Comparison of ENCODE assay signal across 18 cellular contexts in genomic region chr1:225607355-225607754, GRCh38. TPM values are rescaled to one million over a fixed set of nuclear protein-coding genes. Genes with fewer than 3 reads are reported as not detected.
DNase-seq lines count a peak whose midpoint lies in the region; ATAC-seq, FAIRE-seq and TF ChIP-seq lines count a peak whose summit lies in the region.
"Had no signal": no experiment of that assay in that cellular context is flagged by ENCODE, and none has a peak within 500 bp of the region (broad histone marks: within the 10 kb centered on the region; RNA-seq: fewer than 3 reads in every experiment).

No MANE protein-coding gene starts in this region.

- CTCF ChIA-PET in HepG2 (lab: Yijun Ruan, JAX; ENCODE audit: low intra/inter-chr PET ratio, low total read pairs) = no interaction called here
- CTCF ChIA-PET in H1 (lab: Charles Lee; ENCODE audit: partially characterized antibody) = interaction anchor here (0.5 to 2.2 kb wide), 4 partner anchors 12 to 177 kb away, joined by 3 to 8 read pairs (median 5); no protein-coding TSS in a partner anchor

- peaks cover 5% of the 10 kb centered on the region; the same call in 1 of the 2 replicates for H3K79me1 ChIP-seq in H1 (ENCODE audit: low read depth, low read length)

- no peak overlapping the region for H2BK5ac ChIP-seq in H1 (ENCODE audit: low read depth, low read length)

- no peak overlapping the region for H3K23ac ChIP-seq in H1 (ENCODE audit: insufficient read length)

- H3K27me3 ChIP-seq in HepG2 (ENCODE audit: control insufficient read depth in 1 of 2, insufficient read depth in 2 of 2, low read length in 2 of 2) = no peaks in the 10 kb centered on the region
- no peaks in the 10 kb centered on the region for H3K27me3 ChIP-seq in right lobe of liver
- H3K27me3 ChIP-seq in H1 (replicated peaks in 1 of 4; ENCODE audit: control insufficient read depth in 3 of 4, extremely low read depth in 1 of 4, insufficient read depth in 3 of 4, low read length in 3 of 4) = no peaks in the 10 kb centered on the region
- no peaks in the 10 kb centered on the region for H3K27me3 ChIP-seq in aorta (ENCODE audit: control insufficient read depth in 1 of 2, insufficient read depth in 2 of 2, low read length in 1 of 2)
- H3K27me3 ChIP-seq in BE2C = no peaks in the 10 kb centered on the region

- TF ChIP-seq RAD21 in HepG2 (CRISPR knock-in tag; IDR thresholded peaks at IDR 0.05) = no peak
- no peak for TF ChIP-seq RAD21 in H1 (IDR thresholded peaks at IDR 0.05 in 1 of 2, conservative IDR thresholded peaks at IDR 0.05 in 1 of 2; ENCODE audit: low read depth in 2 of 2, low read length in 2 of 2)

- no peak for TF ChIP-seq EP300 in HepG2 (IDR thresholded peaks at IDR 0.05; ENCODE audit: low read depth in 2 of 2, low read length in 2 of 2)
- TF ChIP-seq EP300 in HepG2 (CRISPR knock-in tag; IDR thresholded peaks at IDR 0.05; ENCODE audit: borderline replicate concordance) = no peak
- no peak for TF ChIP-seq EP300 in H1 (IDR thresholded peaks at IDR 0.05; ENCODE audit: borderline replicate concordance in 1 of 2, low read depth in 2 of 2, low read length in 2 of 2)

- H3K4me2 ChIP-seq in HepG2 (ENCODE audit: low read depth, low read length) = no peak overlapping the region
- no peak overlapping the region for H3K4me2 ChIP-seq in H1 (ENCODE audit: insufficient read depth in 1 of 2, low read depth in 2 of 2, low read length in 2 of 2)

- in situ Hi-C loops in HepG2 (cut with HindIII; ENCODE audit: extremely low pct_ligation_motif_present, low pct_unique_long_range_greater_than_20kb) = no loop called here

- H3K14ac ChIP-seq in H1 (ENCODE audit: insufficient read length) = no peak overlapping the region

- H3K9me3 ChIP-seq in HepG2 (ENCODE audit: low read length) (no peaks in the 10 kb centered on the region), right lobe of liver (no peaks in the 10 kb centered on the region), H1 (ENCODE audit: insufficient read depth in 2 of 2, low read depth in 1 of 2, low read length in 1 of 2) (no peaks in the 10 kb centered on the region), aorta (ENCODE audit: control insufficient read depth, low read length) (no peaks in the 10 kb centered on the region), BE2C (no peaks in the 10 kb centered on the region)
- H3K9me3 ChIP-seq: HAP-1 had no signal

- no peaks in the 10 kb centered on the region for H3K23me2 ChIP-seq in H1 (ENCODE audit: low read depth, low read length)

- intact Hi-C loops in HepG2 (cut with micrococcal nuclease; ENCODE audit: unreplicated experiment) = no loop called here
- intact Hi-C loops in right lobe of liver (cut with DNase I) = no loop called here
- intact Hi-C loops in aorta (cut with DNase I) = no loop called here

- POLR2A ChIA-PET in HepG2 (lab: Yijun Ruan, JAX) = no interaction called here
- POLR2A ChIA-PET in H1 (lab: Charles Lee; ENCODE audit: partially characterized antibody) = interaction anchor here (0.7 kb wide), 1 partner anchor 18 kb away, joined by 4 read pairs; no protein-coding TSS in a partner anchor

- no peak overlapping the region for H2BK12ac ChIP-seq in H1 (ENCODE audit: low read depth, low read length)

- peaks cover 9% of the 10 kb centered on the region; the same call in 1 of the 2 replicates for H4K20me1 ChIP-seq in HepG2 (ENCODE audit: insufficient read depth, low read length)
- H4K20me1 ChIP-seq in H1 (replicated peaks in 1 of 2; ENCODE audit: control insufficient read depth in 1 of 2, insufficient read depth in 2 of 2, low read length in 2 of 2) = peaks cover 17 to 27% of the 10 kb centered on the region in 2 experiments

- H3K4me3 ChIP-seq in HepG2 (replicated peaks in 1 of 3; ENCODE audit: insufficient read depth in 1 of 3, low read depth in 2 of 3, low read length in 3 of 3) (no peak overlapping the region), right lobe of liver (no peak overlapping the region), H1 (ENCODE audit: extremely low read depth in 1 of 4, insufficient read depth in 2 of 4, low read depth in 3 of 4, low read length in 4 of 4) (no peak overlapping the region), aorta (ENCODE audit: low read length in 2 of 2) (no peak overlapping the region), BE2C (ENCODE audit: low read depth, low read length) (no peak overlapping the region)
- H3K4me3 ChIP-seq: HAP-1 had no signal

- H3K36me3 Mint-ChIP-seq in osteocyte (ENCODE audit: unreplicated experiment) = peaks cover 8% of the 10 kb centered on the region
- H3K36me3 Mint-ChIP-seq: activated naive CD8-positive, alpha-beta T cell had no signal

- no peaks in the 10 kb centered on the region for H3K27me3 Mint-ChIP-seq in osteocyte (ENCODE audit: unreplicated experiment)
- H3K27me3 Mint-ChIP-seq: activated naive CD8-positive, alpha-beta T cell; activated T-cell treated with anti-CD3 and anti-CD28 coated beads, Interleukin-2, amount 50 U/mL, for 24 hours had no signal

- H2AK5ac ChIP-seq in H1 (ENCODE audit: low read depth, low read length) = no peak overlapping the region

- peak overlapping the region; percentile 79 for H3K27ac Mint-ChIP-seq in osteocyte (ENCODE audit: unreplicated experiment)
- H3K27ac Mint-ChIP-seq: activated naive CD8-positive, alpha-beta T cell; activated T-cell treated with anti-CD3 and anti-CD28 coated beads, Interleukin-2, amount 50 U/mL, for 24 hours had no signal

- no peak overlapping the region for H3K4me3 Mint-ChIP-seq in osteocyte (ENCODE audit: unreplicated experiment)
- H3K4me3 Mint-ChIP-seq: activated naive CD8-positive, alpha-beta T cell; activated T-cell treated with anti-CD3 and anti-CD28 coated beads, Interleukin-2, amount 50 U/mL, for 24 hours had no signal

- H2BK15ac ChIP-seq in H1 (ENCODE audit: low read length) = no peak overlapping the region

- no peak overlapping the region for H2BK20ac ChIP-seq in H1 (ENCODE audit: low read length)

- FAIRE-seq in HepG2 (lab: Jason Lieb, UNC) (no peak), H1 (lab: Jason Lieb, UNC) (no peak)

- H4K91ac ChIP-seq in H1 (replicated peaks; ENCODE audit: insufficient read length, low read length) = peak overlapping the region; percentile 9

- ATAC-seq in HepG2 = no peak
- ATAC-seq in right lobe of liver = no peak
- no peak for ATAC-seq in aorta (ENCODE audit: low FRiP score)
- ATAC-seq in GM18870 (IDR thresholded peaks at IDR 0.05; ENCODE audit: unreplicated experiment) = no peak
- ATAC-seq: SK-N-SH treated with all-trans-retinoic acid at 6 μM for 48 hours had no signal

- no peak overlapping the region for H3K18ac ChIP-seq in H1 (ENCODE audit: extremely low read depth, low read length)

- no peak overlapping the region for H3K4ac ChIP-seq in H1 (replicated peaks; ENCODE audit: insufficient read length, low read depth, low read length)

- H3K9ac ChIP-seq in HepG2 (ENCODE audit: insufficient read depth, low read depth, low read length) (no peak overlapping the region), H1 (replicated peaks in 1 of 4; ENCODE audit: extremely low read depth in 1 of 4, low read depth in 3 of 4, low read length in 3 of 4) (no peak overlapping the region)

- H4K8ac ChIP-seq in H1 (ENCODE audit: extremely low read depth, insufficient read depth, low read length) = no peak overlapping the region

- H3K4me1 Mint-ChIP-seq in osteocyte (ENCODE audit: unreplicated experiment) = peaks cover 76% of the 10 kb centered on the region

- H3K4me1 ChIP-seq in HepG2 (ENCODE audit: insufficient read depth, low read length) = peaks cover 49% of the 10 kb centered on the region
- H3K4me1 ChIP-seq in right lobe of liver = no peaks in the 10 kb centered on the region
- H3K4me1 ChIP-seq in H1 (replicated peaks in 1 of 4; ENCODE audit: control insufficient read depth in 3 of 4, insufficient read depth in 4 of 4, low read length in 3 of 4) = peaks cover 0 to 10% (median 5%) of the 10 kb centered on the region in 4 experiments; a peak in 3 of 7 replicates
- H3K4me1 ChIP-seq in aorta (ENCODE audit: control insufficient read depth in 1 of 2, insufficient read depth in 2 of 2, low read length in 2 of 2) = peaks cover 1 to 5% of the 10 kb centered on the region in 2 donors
- H3K4me1 ChIP-seq in BE2C = peaks cover 10% of the 10 kb centered on the region; the same call in 1 of the 2 replicates

- no peak overlapping the region for H2BK120ac ChIP-seq in H1 (replicated peaks; ENCODE audit: low read depth, low read length)

- 97% methylated on average over 3 of the region's 3 CpGs for WGBS in HepG2 (ENCODE audit: low lambda C conversion rate)
- 87% methylated on average over 3 of the region's 3 CpGs for WGBS in right lobe of liver (ENCODE audit: insufficient coverage, low coverage, low lambda C conversion rate, missing lambda C conversion rate)
- WGBS in H1 (ENCODE audit: extremely low coverage in 1 of 2, insufficient coverage in 1 of 2, insufficient read length in 1 of 2, insufficient replicate concordance in 2 of 2, low coverage in 1 of 2, low lambda C conversion rate in 2 of 2, missing lambda C conversion rate in 1 of 2), 2 experiments = 84% methylated on average over 3 of the region's 3 CpGs; no CpG with 5 or more reads in 1 of the 2 experiments
- 72 to 83% methylated on average over 3 of the region's 3 CpGs for WGBS in aorta, 2 donors

- H2AFZ ChIP-seq in HepG2 (ENCODE audit: low read length) (no peak overlapping the region), H1 (ENCODE audit: low read length) (no peak overlapping the region)

- H4K5ac ChIP-seq in H1 (ENCODE audit: insufficient read length, low read depth, low read length) = no peak overlapping the region

- DNase-seq in HepG2 (ENCODE audit: low spot score) (no peak), right lobe of liver (no peak), H1 (ENCODE audit: low read depth in 1 of 2, low spot score in 2 of 2) (no peak), osteocyte (ENCODE audit: extremely low spot score, unreplicated experiment) (no peak), aorta (no peak), BE2C (no peak)
- no peak for DNase-seq in activated CD4-positive, alpha-beta T cell treated with anti-CD3 and anti-CD28 coated beads for 1 hour
- DNase-seq: activated CD4-positive, alpha-beta T cell treated with anti-CD3 and anti-CD28 coated beads, Interleukin-2, amount 50 U/mL, for 1 hour; activated T-cell treated with anti-CD3 and anti-CD28 coated beads, Interleukin-2, amount 50 U/mL, for 24 hours; central memory CD4-positive, alpha-beta T cell; mesenchymal stem cell; MM.1S; occipital lobe; stimulated activated naive CD4-positive, alpha-beta T cell treated with Interleukin-2 at 50 U/mL for 16 hours had no signal

- peaks cover 3% of the 10 kb centered on the region for H3K9me3 Mint-ChIP-seq in osteocyte (ENCODE audit: unreplicated experiment)
- H3K9me3 Mint-ChIP-seq: activated T-cell treated with anti-CD3 and anti-CD28 coated beads, Interleukin-2, amount 50 U/mL, for 24 hours had no signal

- TF ChIP-seq POLR2A in HepG2 (IDR thresholded peaks at IDR 0.05; ENCODE audit: insufficient read depth in 1 of 2, low read depth in 2 of 2, low read length in 2 of 2) (no peak), right lobe of liver (IDR thresholded peaks at IDR 0.05) (no peak), H1 (IDR thresholded peaks at IDR 0.05; ENCODE audit: control extremely low read depth in 1 of 2, low read depth in 2 of 2, low read length in 2 of 2) (no peak)

- H3K79me2 ChIP-seq in HepG2 (ENCODE audit: insufficient read depth, low read length) (peaks cover 88% of the 10 kb centered on the region), H1 (ENCODE audit: control insufficient read depth in 1 of 2, insufficient read depth in 2 of 2, low read length in 2 of 2) (peaks cover 55 to 100% of the 10 kb centered on the region in 2 experiments)

- no peak overlapping the region for H3K56ac ChIP-seq in H1 (replicated peaks; ENCODE audit: insufficient read length, low read depth, low read length)

- TF ChIP-seq CTCF in HepG2 (CRISPR knock-in tag; IDR thresholded peaks at IDR 0.05) (no peak), right lobe of liver (IDR thresholded peaks at IDR 0.05) (no peak), H1 (IDR thresholded peaks at IDR 0.05; ENCODE audit: control extremely low read depth in 1 of 3, insufficient read depth in 1 of 3, low read depth in 1 of 3, low read length in 3 of 3) (no peak), osteocyte (IDR thresholded peaks at IDR 0.05) (no peak), BE2C (IDR thresholded peaks at IDR 0.05; ENCODE audit: low read depth, low read length) (no peak)

- no peaks in the 10 kb centered on the region for H3K36me3 ChIP-seq in HepG2 (replicated peaks in 1 of 2; ENCODE audit: control insufficient read depth in 1 of 2, insufficient read depth in 2 of 2, low read length in 2 of 2)
- no peaks in the 10 kb centered on the region for H3K36me3 ChIP-seq in right lobe of liver
- H3K36me3 ChIP-seq in H1 (ENCODE audit: control insufficient read depth in 2 of 4, insufficient read depth in 4 of 4, low read length in 3 of 4) = no peaks in the 10 kb centered on the region
- H3K36me3 ChIP-seq in aorta (ENCODE audit: control insufficient read depth in 1 of 2, insufficient read depth in 2 of 2, low read length in 1 of 2) = no peaks in the 10 kb centered on the region
- H3K36me3 ChIP-seq in BE2C = no peaks in the 10 kb centered on the region
- H3K36me3 ChIP-seq: HAP-1 had no signal

- BruUV-seq in HepG2 (replicated peaks; lab: Mats Ljungman, UMichigan) = no TSS peak

- no peak overlapping the region for H3K27ac ChIP-seq in HepG2 (ENCODE audit: extremely low read length, insufficient read depth, low read length)
- no peak overlapping the region for H3K27ac ChIP-seq in right lobe of liver
- H3K27ac ChIP-seq in H1 (ENCODE audit: low read depth, low read length) = no peak overlapping the region
- peak overlapping the region; percentile 30 to 32 for H3K27ac ChIP-seq in aorta (ENCODE audit: low read depth in 1 of 2, low read length in 2 of 2)

RNA-seq across cellular contexts. Expression of gene ENAH, which starts 45.6 kb away (rescaled TPM):
- total RNA-seq in HepG2 (2016; rRNA removed; fragmentation: Illumina TruSeq; extraction: Trizol) (58.3 and 60.2 TPM in 2 replicates), right lobe of liver (10 to 100 TPM in 5 of 6 experiments, 1 to 10 TPM in 1; 9.0 to 33.2 (median 20.8) TPM), osteocyte (232 and 233 TPM in 2 replicates), aorta (100 to 1,000 TPM; 148 to 415 TPM)
- 12.4 and 12.9 TPM in 2 replicates for total RNA-seq in HepG2 (2016; cell fraction: cytosol; rRNA removed; fragmentation: Illumina TruSeq; extraction: Trizol; ENCODE audit: low read depth)
- 52.4 and 56.6 TPM in 2 replicates for total RNA-seq in HepG2 (2016; cell fraction: insoluble cytoplasmic fraction; rRNA removed; fragmentation: Illumina TruSeq; extraction: Trizol)
- total RNA-seq in HepG2 (2016; cell fraction: membrane; rRNA removed; fragmentation: Illumina TruSeq; extraction: Trizol) = 39.4 and 43.3 TPM in 2 replicates
- 34.5 and 40.2 TPM in 2 replicates for total RNA-seq in HepG2 (2016; cell fraction: nucleus; rRNA removed; fragmentation: Illumina TruSeq; extraction: Trizol)
- polyA plus RNA-seq in HepG2 (2011; rRNA removed) (21.9 and 22.1 TPM in 2 replicates), H1 (2011; rRNA removed) (33.1 and 39.1 TPM in 2 replicates), aorta (10 to 100 TPM; 47.3 to 82.1 TPM)
- 8.7 and 16.5 TPM in 2 replicates for polyA plus RNA-seq in HepG2 (2011; cell fraction: cytosol; rRNA removed)
- polyA plus RNA-seq in HepG2 (2011; cell fraction: nucleus; rRNA removed) = 15.6 and 18.2 TPM in 2 replicates
- 33.3 and 35.6 TPM in 2 replicates for polyA plus RNA-seq in HepG2 (2012)
- polyA plus RNA-seq in HepG2 (2016; cell fraction: cytosol; fragmentation: Illumina TruSeq; extraction: Trizol; ENCODE audit: low read depth) = 5.6 and 6.6 TPM in 2 replicates
- polyA plus RNA-seq in HepG2 (2016; cell fraction: insoluble cytoplasmic fraction; fragmentation: Illumina TruSeq; extraction: Trizol; ENCODE audit: low read depth) = 56.7 and 61.8 TPM in 2 replicates
- polyA plus RNA-seq in HepG2 (2016; cell fraction: membrane; fragmentation: Illumina TruSeq; extraction: Trizol; ENCODE audit: low read depth) = 22.3 and 23.2 TPM in 2 replicates
- 42.6 and 45.8 TPM in 2 replicates for polyA plus RNA-seq in HepG2 (2016; cell fraction: nucleus; fragmentation: Illumina TruSeq; extraction: Trizol; ENCODE audit: insufficient read depth, low read depth)
- 28.4 and 36.9 TPM in 2 replicates for polyA minus RNA-seq in HepG2 (2011; rRNA and poly(A)+ RNA removed; ENCODE audit: low replicate concordance)
- 31.7 and 36.5 TPM in 2 replicates for polyA minus RNA-seq in HepG2 (2011; cell fraction: cytosol; rRNA and poly(A)+ RNA removed)
- 39.4 and 49.1 TPM in 2 replicates for polyA minus RNA-seq in HepG2 (2011; cell fraction: nucleus; rRNA and poly(A)+ RNA removed)
- total RNA-seq in H1 (2021; fragmentation: NEBNext Ultra II Directional; extraction: Animal tissue kit (Norgen Biotek cat#: 25700)) = 318 and 335 TPM in 2 replicates
- polyA plus RNA-seq in H1 (2011; cell fraction: cytosol; rRNA removed) = 81.1 TPM
- 80.2 TPM for polyA plus RNA-seq in H1 (2011; cell fraction: nucleus; rRNA removed)
- polyA plus RNA-seq in H1 (2012, experiment 1 of 2) = 133 to 180 TPM (median 159 TPM) in 4 replicates
- polyA plus RNA-seq in H1 (2012, experiment 2 of 2) = 7.6 TPM
- 182 TPM for polyA plus RNA-seq in H1 (2013, experiment 1 of 2)
- 183 TPM for polyA plus RNA-seq in H1 (2013, experiment 2 of 2)
- 343 and 463 TPM in 2 replicates for polyA minus RNA-seq in H1 (2011; rRNA and poly(A)+ RNA removed)
- polyA minus RNA-seq in H1 (2011; cell fraction: cytosol; rRNA and poly(A)+ RNA removed) = 96.7 TPM
- polyA minus RNA-seq in H1 (2011; cell fraction: nucleus; rRNA and poly(A)+ RNA removed) = 136 TPM
- polyA plus RNA-seq in BE2C (2012; ENCODE audit: insufficient read depth, insufficient read length, low read depth) = 42.1 TPM

Comparison
In these comparisons a context has a peak if more than half of its experiments do, and no peak if none do; other contexts are left out.
1. H3K27ac ChIP-seq: peak in aorta (2 of 2); none in HepG2 (single experiment), right lobe of liver (0 of 3) and H1 (single experiment).